10 cellular contexts compared by ENCODE assay signal in genomic region chr15:90075420-90076289, GRCh38. TPM values are rescaled to one million over a fixed set of nuclear protein-coding genes. Genes with fewer than 3 reads are reported as not detected.
DNase-seq lines count a peak whose midpoint lies in the region; ATAC-seq and TF ChIP-seq lines count a peak whose summit lies in the region.
"Had no signal": no experiment of that assay in that cellular context is flagged by ENCODE, and none has a peak within 500 bp of the region (broad histone marks: within the 10 kb centered on the region; RNA-seq: fewer than 3 reads in every experiment).

No MANE protein-coding gene starts in this region.

- H3K4me3 Mint-ChIP-seq in activated naive CD8-positive, alpha-beta T cell treated with anti-CD3 and anti-CD28 coated beads for 36 hours = no peak overlapping the region
- H3K4me3 Mint-ChIP-seq: activated naive CD8-positive, alpha-beta T cell treated with anti-CD3 and anti-CD28 coated beads, Interleukin-2, amount 10 ng/mL, durations not matched to agents 7 days and 5 days; memory B cell had no signal

- H3K27ac ChIP-seq in left lung = peak overlapping the region; percentile 7 to 39
- peak overlapping the region; percentile 11 for H3K27ac ChIP-seq in stomach smooth muscle (ENCODE audit: low read length)

- intact Hi-C loops in left lung (cut with DNase I) = no loop called here

- peaks cover 9% of the 10 kb centered on the region for H3K4me1 Mint-ChIP-seq in activated naive CD8-positive, alpha-beta T cell treated with anti-CD3 and anti-CD28 coated beads for 36 hours
- H3K4me1 Mint-ChIP-seq: memory B cell had no signal

- ATAC-seq in left lung = peak; percentile 69

- H3K27me3 ChIP-seq in left lung = no peaks in the 10 kb centered on the region
- H3K27me3 ChIP-seq in stomach smooth muscle (ENCODE audit: control insufficient read depth in 1 of 2, insufficient read depth in 2 of 2, low read length in 2 of 2) = no peaks in the 10 kb centered on the region

- no peaks in the 10 kb centered on the region for H3K27me3 Mint-ChIP-seq in activated naive CD8-positive, alpha-beta T cell treated with anti-CD3 and anti-CD28 coated beads for 36 hours
- H3K27me3 Mint-ChIP-seq: activated naive CD8-positive, alpha-beta T cell treated with anti-CD3 and anti-CD28 coated beads, Interleukin-2, amount 10 ng/mL, durations not matched to agents 7 days and 5 days; memory B cell had no signal

- TF ChIP-seq CTCF in left lung (IDR thresholded peaks at IDR 0.05) (no peak), foreskin fibroblast (IDR thresholded peaks at IDR 0.05; ENCODE audit: low read depth, low read length) (no peak)

- H3K27ac Mint-ChIP-seq in activated naive CD8-positive, alpha-beta T cell treated with anti-CD3 and anti-CD28 coated beads for 36 hours = peak overlapping the region; percentile 19
- H3K27ac Mint-ChIP-seq: memory B cell had no signal

- H3K9me3 ChIP-seq in left lung (no peaks in the 10 kb centered on the region), stomach smooth muscle (ENCODE audit: control insufficient read depth in 2 of 2, low read length in 2 of 2) (no peaks in the 10 kb centered on the region)

- H3K36me3 ChIP-seq in left lung (peaks cover 0 to 85% of the 10 kb centered on the region in 2 donors), stomach smooth muscle (ENCODE audit: control insufficient read depth in 2 of 2, insufficient read depth in 2 of 2, low read length in 2 of 2) (peaks cover 20 to 34% of the 10 kb centered on the region in 2 donors)

- H3K4me3 ChIP-seq in left lung (no peak overlapping the region), stomach smooth muscle (ENCODE audit: low read length in 2 of 2) (no peak overlapping the region), foreskin fibroblast (ENCODE audit: low read depth in 1 of 2, low read length in 2 of 2) (no peak overlapping the region)

- peak; percentile 37 for DNase-seq in activated naive CD4-positive, alpha-beta T cell treated with Interleukin-2 at 50 U/mL for 16 hours
- no peak for DNase-seq in activated naive CD4-positive, alpha-beta T cell treated with anti-CD3 and anti-CD28 coated beads, Interleukin-2, amount 50 U/mL, for 16 hours
- DNase-seq in activated naive CD8-positive, alpha-beta T cell treated with anti-CD3 and anti-CD28 coated beads for 36 hours = no peak
- peak in 1 of 2 donors; percentile 8 for DNase-seq in left lung
- no peak for DNase-seq in NOMO-1 (lab: John Stamatoyannopoulos, UW; ENCODE audit: unreplicated experiment in 2 of 2)
- no peak for DNase-seq in foreskin fibroblast
- no peak for DNase-seq in NCI-H1930 (lab: John Stamatoyannopoulos, UW)
- DNase-seq: activated naive CD8-positive, alpha-beta T cell treated with anti-CD3 and anti-CD28 coated beads, Interleukin-2, amount 10 ng/mL, durations not matched to agents 7 days and 5 days had no signal

- H3K9me3 Mint-ChIP-seq in activated naive CD8-positive, alpha-beta T cell treated with anti-CD3 and anti-CD28 coated beads for 36 hours = no peaks in the 10 kb centered on the region
- H3K9me3 Mint-ChIP-seq: activated naive CD8-positive, alpha-beta T cell treated with anti-CD3 and anti-CD28 coated beads, Interleukin-2, amount 10 ng/mL, durations not matched to agents 7 days and 5 days; memory B cell had no signal

- peaks cover 0 to 21% of the 10 kb centered on the region in 2 donors for H3K4me1 ChIP-seq in left lung
- no peaks in the 10 kb centered on the region for H3K4me1 ChIP-seq in stomach smooth muscle (ENCODE audit: control insufficient read depth, insufficient read depth, low read length)

- H3K36me3 Mint-ChIP-seq in activated naive CD8-positive, alpha-beta T cell treated with anti-CD3 and anti-CD28 coated beads for 36 hours = peaks cover 8% of the 10 kb centered on the region

- H3K9ac ChIP-seq in stomach smooth muscle (ENCODE audit: low read length in 2 of 2) = no peak overlapping the region

RNA-seq across cellular contexts. Expression of gene IDH2, which starts 26.6 kb away (rescaled TPM):
- 100 to 1,000 TPM; 148 to 157 TPM for total RNA-seq in activated naive CD8-positive, alpha-beta T cell treated with anti-CD3 and anti-CD28 coated beads for 36 hours
- 10 to 100 TPM; 92.7 to 95.3 TPM for total RNA-seq in left lung
